Comparison of ENCODE assay signal across 1 cellular context in the genomic region with DNA sequence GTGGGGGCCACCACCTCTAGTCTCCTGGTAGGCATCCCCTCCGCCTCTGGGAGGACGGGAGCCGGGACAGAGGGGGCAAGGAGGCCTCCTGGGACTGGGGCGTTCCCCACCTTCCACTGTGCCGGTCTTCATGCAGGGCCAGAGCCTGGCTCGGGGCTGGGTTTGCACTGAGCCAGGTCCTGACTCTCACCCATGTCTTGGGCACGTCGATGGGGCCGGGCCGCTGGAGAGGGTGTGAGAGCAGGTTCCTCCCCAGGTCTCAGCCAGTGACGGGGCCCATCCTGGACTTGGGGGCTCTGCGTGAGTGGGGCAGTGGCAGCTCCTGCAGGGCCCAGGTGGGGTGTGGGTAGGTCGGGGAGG.
TF ChIP-seq lines count a peak whose summit lies in the region.

No MANE protein-coding gene starts in this region.

TF ChIP-seq in WTC11, 78 proteins besides CTCF, POLR2A, EP300 and RAD21 (continued from another document):
- TF ChIP-seq IRF2 (CRISPR knock-in tag; IDR thresholded peaks at IDR 0.05; ENCODE audit: borderline replicate concordance, low read depth) (no peak), TP53 (CRISPR knock-in tag; IDR thresholded peaks at IDR 0.05) (no peak)
- TF ChIP-seq, protein P1, sequence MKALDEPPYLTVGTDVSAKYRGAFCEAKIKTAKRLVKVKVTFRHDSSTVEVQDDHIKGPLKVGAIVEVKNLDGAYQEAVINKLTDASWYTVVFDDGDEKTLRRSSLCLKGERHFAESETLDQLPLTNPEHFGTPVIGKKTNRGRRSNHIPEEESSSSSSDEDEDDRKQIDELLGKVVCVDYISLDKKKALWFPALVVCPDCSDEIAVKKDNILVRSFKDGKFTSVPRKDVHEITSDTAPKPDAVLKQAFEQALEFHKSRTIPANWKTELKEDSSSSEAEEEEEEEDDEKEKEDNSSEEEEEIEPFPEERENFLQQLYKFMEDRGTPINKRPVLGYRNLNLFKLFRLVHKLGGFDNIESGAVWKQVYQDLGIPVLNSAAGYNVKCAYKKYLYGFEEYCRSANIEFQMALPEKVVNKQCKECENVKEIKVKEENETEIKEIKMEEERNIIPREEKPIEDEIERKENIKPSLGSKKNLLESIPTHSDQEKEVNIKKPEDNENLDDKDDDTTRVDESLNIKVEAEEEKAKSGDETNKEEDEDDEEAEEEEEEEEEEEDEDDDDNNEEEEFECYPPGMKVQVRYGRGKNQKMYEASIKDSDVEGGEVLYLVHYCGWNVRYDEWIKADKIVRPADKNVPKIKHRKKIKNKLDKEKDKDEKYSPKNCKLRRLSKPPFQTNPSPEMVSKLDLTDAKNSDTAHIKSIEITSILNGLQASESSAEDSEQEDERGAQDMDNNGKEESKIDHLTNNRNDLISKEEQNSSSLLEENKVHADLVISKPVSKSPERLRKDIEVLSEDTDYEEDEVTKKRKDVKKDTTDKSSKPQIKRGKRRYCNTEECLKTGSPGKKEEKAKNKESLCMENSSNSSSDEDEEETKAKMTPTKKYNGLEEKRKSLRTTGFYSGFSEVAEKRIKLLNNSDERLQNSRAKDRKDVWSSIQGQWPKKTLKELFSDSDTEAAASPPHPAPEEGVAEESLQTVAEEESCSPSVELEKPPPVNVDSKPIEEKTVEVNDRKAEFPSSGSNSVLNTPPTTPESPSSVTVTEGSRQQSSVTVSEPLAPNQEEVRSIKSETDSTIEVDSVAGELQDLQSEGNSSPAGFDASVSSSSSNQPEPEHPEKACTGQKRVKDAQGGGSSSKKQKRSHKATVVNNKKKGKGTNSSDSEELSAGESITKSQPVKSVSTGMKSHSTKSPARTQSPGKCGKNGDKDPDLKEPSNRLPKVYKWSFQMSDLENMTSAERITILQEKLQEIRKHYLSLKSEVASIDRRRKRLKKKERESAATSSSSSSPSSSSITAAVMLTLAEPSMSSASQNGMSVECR (CRISPR knock-in tag; IDR thresholded peaks at IDR 0.05; ENCODE audit: borderline replicate concordance): no peak
TF ChIP-seq in WTC11: peak in this region for 0.
